Comparison of ENCODE assay signal across 9 cellular contexts in the genomic region with DNA sequence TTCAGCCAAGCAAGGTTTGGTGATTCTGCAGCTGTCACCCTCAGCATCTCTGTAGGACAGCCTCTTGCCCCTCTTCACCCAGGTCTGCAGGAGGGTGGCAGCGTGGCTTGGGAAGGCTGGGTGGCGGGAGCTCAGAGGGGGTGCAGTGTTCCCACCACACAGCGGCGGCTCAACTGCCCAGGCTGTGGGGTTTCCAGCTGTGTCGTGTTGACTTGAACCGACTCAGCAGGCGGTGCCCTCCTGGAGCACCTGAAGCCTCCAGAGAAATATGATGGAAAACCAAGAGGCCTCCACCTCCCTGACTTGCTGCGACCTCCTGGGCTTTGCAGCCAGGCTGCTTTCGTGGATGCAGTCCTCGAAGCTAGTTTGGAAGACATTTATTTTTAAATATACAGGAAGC.
DNase-seq lines count a peak whose midpoint lies in the region; ATAC-seq and TF ChIP-seq lines count a peak whose summit lies in the region.
"Had no signal": no experiment of that assay in that cellular context is flagged by ENCODE, and none has a peak within 500 bp of the region (broad histone marks: within the 10 kb centered on the region; RNA-seq: fewer than 3 reads in every experiment).

No MANE protein-coding gene starts in this region.

- no peak overlapping the region for H2BK5ac ChIP-seq in neuronal stem cell (ENCODE audit: low read length)

- no CpG with 5 or more reads among the region's 10 CpGs for WGBS in neuronal stem cell (ENCODE audit: extremely low coverage in 2 of 2, insufficient read length in 2 of 2, insufficient replicate concordance in 1 of 2), 2 donors

- H3K4me1 Mint-ChIP-seq in nephron progenitor cell: peaks cover 41% of the 10 kb centered on the region

- no peak overlapping the region for H3K4me3 Mint-ChIP-seq in nephron progenitor cell

- no peak overlapping the region for H3K4ac ChIP-seq in neuronal stem cell (ENCODE audit: low read length)

- H3K36me3 ChIP-seq in neuronal stem cell (replicated peaks in 1 of 2; ENCODE audit: control insufficient read depth in 2 of 2, insufficient read depth in 2 of 2, low read length in 2 of 2): no peaks in the 10 kb centered on the region

- H3K18ac ChIP-seq in neuronal stem cell (ENCODE audit: low read length): peak overlapping the region; percentile 69

- H2BK15ac ChIP-seq in neuronal stem cell (ENCODE audit: low read length): no peak overlapping the region

- no peak overlapping the region for H3K9ac ChIP-seq in neuronal stem cell (ENCODE audit: low read depth, low read length, poor library complexity)

- H3K27ac Mint-ChIP-seq in nephron progenitor cell: no peak overlapping the region

- peaks cover 0 to 1% of the 10 kb centered on the region in 2 donors for H3K9me3 ChIP-seq in neuronal stem cell (replicated peaks in 1 of 2; ENCODE audit: control insufficient read depth in 2 of 2, insufficient read depth in 1 of 2, low read depth in 1 of 2, low read length in 2 of 2)

- no peak overlapping the region for H4K8ac ChIP-seq in neuronal stem cell (ENCODE audit: low read depth, low read length)

- H3K9me3 Mint-ChIP-seq in nephron progenitor cell: peaks cover 3% of the 10 kb centered on the region

- no peak overlapping the region for H2AK5ac ChIP-seq in neuronal stem cell (ENCODE audit: low read depth, low read length)

- H3K4me1 ChIP-seq in neuronal stem cell (ENCODE audit: control insufficient read depth in 2 of 2, insufficient read depth in 1 of 2, low read depth in 1 of 2, low read length in 2 of 2): peaks cover 3 to 15% of the 10 kb centered on the region in 2 donors

- H3K4me3 ChIP-seq in coronary artery (no peak overlapping the region), neuronal stem cell (ENCODE audit: low read length in 2 of 2) (no peak overlapping the region)

- peak overlapping the region; percentile 79 for H2AFZ ChIP-seq in neuronal stem cell (ENCODE audit: low read length)

- ATAC-seq in GM18870 (IDR thresholded peaks at IDR 0.05; ENCODE audit: unreplicated experiment): no peak

- no peak overlapping the region for H3K4me2 ChIP-seq in neuronal stem cell (ENCODE audit: insufficient read depth, low read length, poor library complexity, severe bottlenecking)

- H4K91ac ChIP-seq in neuronal stem cell (ENCODE audit: low read depth, low read length, poor library complexity): no peak overlapping the region

- H2BK12ac ChIP-seq in neuronal stem cell (ENCODE audit: low read length): no peak overlapping the region

- no peak overlapping the region for H3K23ac ChIP-seq in neuronal stem cell (ENCODE audit: low read depth, low read length, poor library complexity)

- no peaks in the 10 kb centered on the region for H3K27me3 Mint-ChIP-seq in nephron progenitor cell (ENCODE audit: low read depth, poor library complexity)

- no peaks in the 10 kb centered on the region for H3K27me3 ChIP-seq in neuronal stem cell (ENCODE audit: control insufficient read depth in 3 of 3, insufficient read depth in 3 of 3, low read depth in 1 of 3, low read length in 3 of 3)

- H3K27ac ChIP-seq in 22Rv1: peak overlapping the region; percentile 90
- peak overlapping the region; percentile 80 to 82 for H3K27ac ChIP-seq in coronary artery
- no peak overlapping the region for H3K27ac ChIP-seq in neuronal stem cell (replicated peaks; ENCODE audit: low read length)

- no peaks in the 10 kb centered on the region for H3K79me1 ChIP-seq in neuronal stem cell (ENCODE audit: low read depth, low read length)

- DNase-seq in NCI-H146 (lab: John Stamatoyannopoulos, UW): peak; percentile 88
- DNase-seq in coronary artery (ENCODE audit: low spot score): no peak
- DNase-seq in neuronal stem cell (ENCODE audit: low spot score): no peak
- no peak for DNase-seq in nephron progenitor cell
- no peak for DNase-seq in effector CD8-positive, alpha-beta T cell (lab: John Stamatoyannopoulos, UW)
- no peak for DNase-seq in NCI-H1930 (lab: John Stamatoyannopoulos, UW)
- DNase-seq: H7 had no signal

- TF ChIP-seq CTCF in 22Rv1 (IDR thresholded peaks at IDR 0.05) (no peak), coronary artery (IDR thresholded peaks at IDR 0.05) (no peak), nephron progenitor cell (IDR thresholded peaks at IDR 0.05) (no peak)

- no peak overlapping the region for H2BK120ac ChIP-seq in neuronal stem cell (ENCODE audit: low read depth, low read length)

- H3K36me3 Mint-ChIP-seq in nephron progenitor cell (ENCODE audit: low read depth): no peaks in the 10 kb centered on the region

- no peak overlapping the region for H3K14ac ChIP-seq in neuronal stem cell (ENCODE audit: low read length)
